In genomic region chr6:73610444-73611275, GRCh38 we compare ENCODE assay signal across 9 cellular contexts. TPM values are rescaled to one million over a fixed set of nuclear protein-coding genes. Genes with fewer than 3 reads are reported as not detected.
A peak's percentile ranks its signal among the peaks of the same experiment; 100 is the strongest.
DNase-seq lines count a peak whose midpoint lies in the region; ATAC-seq and TF ChIP-seq lines count a peak whose summit lies in the region.
"Had no signal": no experiment of that assay in that cellular context is flagged by ENCODE, and none has a peak within 500 bp of the region (broad histone marks: within the 10 kb centered on the region; RNA-seq: fewer than 3 reads in every experiment).

No MANE protein-coding gene starts in this region.

- no peak overlapping the region for H3K4me2 ChIP-seq in H9 (ENCODE audit: insufficient read depth, insufficient read length, low read length)

- in situ Hi-C loops in Panc1 (cut with HindIII; ENCODE audit: low pct_unique_long_range_greater_than_20kb, low sequenced_read_pairs) = loop anchor here (25.0 kb wide), 1 partner anchor 123 kb away; no protein-coding TSS in a partner anchor

- no peak overlapping the region for H2BK5ac ChIP-seq in H9 (ENCODE audit: insufficient read length, low read length)

- H3T11ph ChIP-seq in H9 (ENCODE audit: low read length) = no peak overlapping the region

- no peaks in the 10 kb centered on the region for H3K4me1 ChIP-seq in H9 (ENCODE audit: insufficient read depth, low read length)
- H3K4me1 ChIP-seq in Panc1 (ENCODE audit: control insufficient read depth, insufficient read depth, low read length) = peaks cover 19% of the 10 kb centered on the region
- H3K4me1 ChIP-seq in mucosa of descending colon (ENCODE audit: low read depth) = no peaks in the 10 kb centered on the region

- H3K79me2 ChIP-seq in H9 (ENCODE audit: insufficient read depth, low read length) = no peaks in the 10 kb centered on the region

- ATAC-seq in Panc1 (peak; percentile 77), mucosa of descending colon (peak; percentile 59), HG03175 (IDR thresholded peaks at IDR 0.05; ENCODE audit: unreplicated experiment) (no peak), HG03139 (IDR thresholded peaks at IDR 0.05; ENCODE audit: unreplicated experiment) (no peak)

- H3K9me3 Mint-ChIP-seq in H9 = no peaks in the 10 kb centered on the region
- H3K9me3 Mint-ChIP-seq in endothelial cell (ENCODE audit: unreplicated experiment) = no peaks in the 10 kb centered on the region
- H3K9me3 Mint-ChIP-seq: natural killer cell treated with Interleukin-12 subunit alpha and Interleukin-12 subunit beta and Interleukin-15 and Interleukin-18, amount 100 ng/mL, for 72 hours had no signal

- WGBS in H9 (ENCODE audit: extremely low coverage, insufficient read length, low lambda C conversion rate) = no CpG with 5 or more reads among the region's 6 CpGs

- H3K4ac ChIP-seq in H9 (ENCODE audit: low read depth, low read length) = no peak overlapping the region

- H3K4me1 Mint-ChIP-seq in H9 = peaks cover 5% of the 10 kb centered on the region in 2 experiments
- no peaks in the 10 kb centered on the region for H3K4me1 Mint-ChIP-seq in endothelial cell (ENCODE audit: unreplicated experiment)

- CTCF ChIA-PET in Panc1 (lab: Charles Lee) = interaction anchor here (0.6 to 1.2 kb wide), 5 partner anchors 16 to 111 kb away, joined by 3 to 5 read pairs (median 3); no protein-coding TSS in a partner anchor

- no peak overlapping the region for H2BK20ac ChIP-seq in H9 (ENCODE audit: low read depth, low read length, poor library complexity, severe bottlenecking)

- no peak overlapping the region for H3K14ac ChIP-seq in H9 (ENCODE audit: insufficient read depth, low read length)

- intact Hi-C loops in Panc1 (cut with micrococcal nuclease; ENCODE audit: unreplicated experiment) (loop anchor here (1.0 kb wide), 1 partner anchor 94 kb away; no protein-coding TSS in a partner anchor), mucosa of descending colon (cut with DNase I, micrococcal nuclease) (no loop called here)

- peak; percentile 54 for DNase-seq in COLO829 (ENCODE audit: low spot score)
- no peak for DNase-seq in H9
- peak; percentile 63 for DNase-seq in Panc1 (ENCODE audit: low read depth, low spot score)
- no peak for DNase-seq in endothelial cell (ENCODE audit: low spot score)
- DNase-seq in mucosa of descending colon = no peak
- DNase-seq in substantia nigra (lab: John Stamatoyannopoulos, UW) = no peak

- H3K79me1 ChIP-seq in H9 (ENCODE audit: insufficient read depth, low read depth, low read length, poor library complexity, severe bottlenecking) = no peaks in the 10 kb centered on the region

- H2BK120ac ChIP-seq in H9 (ENCODE audit: low read depth, low read length, poor library complexity, severe bottlenecking) = no peak overlapping the region

- H3K27me3 Mint-ChIP-seq in H9 (ENCODE audit: low read depth) (no peaks in the 10 kb centered on the region), endothelial cell (ENCODE audit: unreplicated experiment) (peaks cover 3% of the 10 kb centered on the region)
- H3K27me3 Mint-ChIP-seq: natural killer cell treated with Interleukin-12 subunit alpha and Interleukin-12 subunit beta and Interleukin-15 and Interleukin-18, amount 100 ng/mL, for 72 hours had no signal

- H2AFZ ChIP-seq in H9 (ENCODE audit: low read length) = no peak overlapping the region

- H3K36me3 Mint-ChIP-seq in H9 (ENCODE audit: insufficient read depth in 1 of 3, low read depth in 3 of 3) (peaks cover 5 to 34% (median 16%) of the 10 kb centered on the region in 3 experiments; a peak in 5 of 7 replicates), endothelial cell (ENCODE audit: low read depth, unreplicated experiment) (peaks cover 17% of the 10 kb centered on the region)

- peak; percentile 74 for TF ChIP-seq CTCF in H9 (conservative IDR thresholded peaks at IDR 0.05)
- TF ChIP-seq CTCF in Panc1 (IDR thresholded peaks at IDR 0.05) = peak; percentile 80; the same call in 1 of the 2 replicates
- peak; percentile 78 for TF ChIP-seq CTCF in endothelial cell (IDR thresholded peaks at IDR 0.05; ENCODE audit: unreplicated experiment)
- peak; percentile 30 for TF ChIP-seq CTCF in mucosa of descending colon (IDR thresholded peaks at IDR 0.05)

- no peaks in the 10 kb centered on the region for H4K20me1 ChIP-seq in H9 (ENCODE audit: control insufficient read depth, insufficient read depth, insufficient read length)

- POLR2A ChIA-PET in Panc1 (lab: Charles Lee) = interaction anchor here (0.5 to 3.4 kb wide), 6 partner anchors 90 to 404 kb away, joined by 3 to 20 read pairs (median 4); partner anchors contain the start of gene EEF1A1

- no peak overlapping the region for H2BK15ac ChIP-seq in H9 (ENCODE audit: low read depth, low read length)

- no peaks in the 10 kb centered on the region for H3K9me3 ChIP-seq in H9 (ENCODE audit: control insufficient read depth, low read depth, low read length)
- no peaks in the 10 kb centered on the region for H3K9me3 ChIP-seq in Panc1 (ENCODE audit: control insufficient read depth, insufficient read depth, low read depth, low read length)
- no peaks in the 10 kb centered on the region for H3K9me3 ChIP-seq in mucosa of descending colon

- no peak overlapping the region for H3K56ac ChIP-seq in H9 (ENCODE audit: insufficient read length, low read depth, low read length)

- H3K27ac ChIP-seq in H9 (ENCODE audit: insufficient read length, low read depth, low read length) = no peak overlapping the region
- H3K27ac ChIP-seq in Panc1 (ENCODE audit: low read length) = peak overlapping the region; percentile 72
- H3K27ac ChIP-seq in substantia nigra (ENCODE audit: low read depth, low read length, poor library complexity, severe bottlenecking) = no peak overlapping the region

- H3K27me3 ChIP-seq in H9 (ENCODE audit: insufficient read depth, low read length) (no peaks in the 10 kb centered on the region), Panc1 (ENCODE audit: control insufficient read depth, insufficient read depth, low read length) (no peaks in the 10 kb centered on the region)

- H4K91ac ChIP-seq in H9 (ENCODE audit: insufficient read length, low read depth, low read length) = no peak overlapping the region

- no peaks in the 10 kb centered on the region for H3K36me3 ChIP-seq in Panc1 (ENCODE audit: control insufficient read depth, insufficient read depth, low read length)
- no peaks in the 10 kb centered on the region for H3K36me3 ChIP-seq in mucosa of descending colon (ENCODE audit: low read depth)

- H4K5ac ChIP-seq in H9 (ENCODE audit: insufficient read length, low read depth, low read length) = no peak overlapping the region

- H3K23ac ChIP-seq in H9 (ENCODE audit: insufficient read length, low read depth, low read length) = no peak overlapping the region

- no peak overlapping the region for H3K9ac ChIP-seq in H9 (ENCODE audit: extremely low read depth, insufficient read length, low read length)

- H3K27ac Mint-ChIP-seq in H9 (no peak overlapping the region), endothelial cell (ENCODE audit: unreplicated experiment) (peak overlapping the region; percentile 24)

- no peak overlapping the region for H4K8ac ChIP-seq in H9 (replicated peaks; ENCODE audit: insufficient read length, low read depth, low read length)

- H3K4me3 Mint-ChIP-seq in H9 (no peak overlapping the region), endothelial cell (ENCODE audit: unreplicated experiment) (peak overlapping the region; percentile 31)
- H3K4me3 Mint-ChIP-seq: natural killer cell treated with Interleukin-12 subunit alpha and Interleukin-12 subunit beta and Interleukin-15 and Interleukin-18, amount 100 ng/mL, for 72 hours had no signal

- H3K4me3 ChIP-seq in Panc1 (ENCODE audit: low read depth in 2 of 2, low read length in 2 of 2) (no peak overlapping the region; a peak in 1 of 4 replicates), mucosa of descending colon (no peak overlapping the region)

- no TSS peak for BruUV-seq in Panc1 (replicated peaks; lab: Mats Ljungman, UMichigan)

- H3K18ac ChIP-seq in H9 (ENCODE audit: insufficient read length, low read depth, low read length) = no peak overlapping the region

- H2BK12ac ChIP-seq in H9 (ENCODE audit: insufficient read length, low read depth, low read length) = no peak overlapping the region

- H2AK5ac ChIP-seq in H9 (ENCODE audit: insufficient read length, low read length) = no peak overlapping the region

- no peaks in the 10 kb centered on the region for H3K23me2 ChIP-seq in H9 (ENCODE audit: insufficient read length, low read depth, low read length, poor library complexity, severe bottlenecking)

RNA-seq across cellular contexts. Expression of gene SLC17A5, which starts 43.1 kb away (rescaled TPM):
- total RNA-seq in H9 (2021) (8.3 and 8.9 TPM in 2 replicates), Panc1 (2021; ENCODE audit: unreplicated experiment) (20.6 TPM), endothelial cell (ENCODE audit: unreplicated experiment) (17.5 TPM), mucosa of descending colon (10 to 100 TPM; 25.8 to 53.0 (median 42.3) TPM)
- polyA plus RNA-seq in Panc1 (2012; ENCODE audit: insufficient read length) = 11.1 TPM

Comparison
In these comparisons a context has a peak if more than half of its experiments do, and no peak if none do; other contexts are left out.
1. DNase-seq: peak in COLO829 (single experiment) and Panc1 (single experiment); none in H9 (single experiment), endothelial cell (single experiment), mucosa of descending colon (0 of 3) and substantia nigra (0 of 49).
2. CTCF ChIP-seq: peak in every context shown above with its lines; median percentile 80 in Panc1; 78 in endothelial cell; 74 in H9; 30 in mucosa of descending colon.
3. ATAC-seq: peak in Panc1 (single experiment) and mucosa of descending colon (single experiment); none in HG03175 (single experiment) and HG03139 (single experiment).